ENCODE assay signal across 10 cellular contexts in the genomic region with DNA sequence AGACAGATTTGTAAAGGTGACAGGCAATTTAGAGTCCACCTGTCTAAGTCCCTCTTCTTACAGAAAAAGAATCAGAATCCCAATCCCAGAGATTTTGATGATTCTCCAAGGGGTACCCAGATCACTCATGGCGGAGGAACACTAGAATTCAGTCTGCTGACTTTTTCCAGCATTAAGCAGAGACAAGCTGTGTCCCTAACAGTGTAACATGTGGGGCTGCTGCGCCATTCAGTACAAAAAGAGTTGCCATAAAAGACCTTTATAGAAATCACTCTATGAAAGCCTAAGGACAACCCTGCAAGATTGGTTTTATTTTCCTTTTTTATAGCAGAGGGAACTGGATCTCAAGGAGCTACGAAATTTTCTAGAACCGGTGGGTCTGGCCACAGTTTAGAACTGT. TPM values are rescaled to one million over a fixed set of nuclear protein-coding genes. Genes with fewer than 3 reads are reported as not detected.
A peak's percentile ranks its signal among the peaks of the same experiment; 100 is the strongest.
DNase-seq lines count a peak whose midpoint lies in the region; ATAC-seq and TF ChIP-seq lines count a peak whose summit lies in the region.
"Had no signal": no experiment of that assay in that cellular context is flagged by ENCODE, and none has a peak within 500 bp of the region (broad histone marks: within the 10 kb centered on the region; RNA-seq: fewer than 3 reads in every experiment).

No MANE protein-coding gene starts in this region.

- H3K36me3 ChIP-seq in heart right ventricle, result peaks cover 0 to 8% (median 0%) of the 10 kb centered on the region in 9 donors
- H3K36me3 ChIP-seq in mucosa of descending colon (ENCODE audit: low read depth), result no peaks in the 10 kb centered on the region

- H3K9me3 Mint-ChIP-seq in activated CD8-positive, alpha-beta T cell treated with anti-CD3 and anti-CD28 coated beads, Interleukin-2, amount 10 ng/mL, durations not matched to agents 7 days and 5 days (ENCODE audit: insufficient read depth), result peaks cover 17% of the 10 kb centered on the region

- 40 to 67% methylated on average over 4 of the region's 4 CpGs for WGBS in heart right ventricle, 2 donors

- peaks cover 48% of the 10 kb centered on the region for H3K4me1 Mint-ChIP-seq in activated CD8-positive, alpha-beta T cell treated with anti-CD3 and anti-CD28 coated beads, Interleukin-2, amount 10 ng/mL, durations not matched to agents 7 days and 5 days (ENCODE audit: low read depth)

- H3K4me3 Mint-ChIP-seq in activated CD8-positive, alpha-beta T cell treated with anti-CD3 and anti-CD28 coated beads, Interleukin-2, amount 10 ng/mL, durations not matched to agents 7 days and 5 days, result peak overlapping the region; percentile 97

- H3K4me1 ChIP-seq in heart right ventricle, result peaks cover 0 to 25% (median 3%) of the 10 kb centered on the region in 9 donors
- H3K4me1 ChIP-seq in mucosa of descending colon (ENCODE audit: low read depth), result peaks cover 4% of the 10 kb centered on the region

- no peaks in the 10 kb centered on the region for H3K27me3 Mint-ChIP-seq in activated CD8-positive, alpha-beta T cell treated with anti-CD3 and anti-CD28 coated beads, Interleukin-2, amount 10 ng/mL, durations not matched to agents 7 days and 5 days (ENCODE audit: low read depth)

- peaks cover 0 to 4% (median 0%) of the 10 kb centered on the region in 11 donors for H3K9me3 ChIP-seq in heart right ventricle
- H3K9me3 ChIP-seq in mucosa of descending colon, result no peaks in the 10 kb centered on the region

- H3K4me3 ChIP-seq in heart right ventricle, result peak overlapping the region; percentile 32 to 68 (median 56)
- peak overlapping the region; percentile 9 for H3K4me3 ChIP-seq in mucosa of descending colon

- CTCF ChIA-PET in activated CD8-positive, alpha-beta T cell treated with anti-CD3 and anti-CD28 coated beads, Interleukin-2, amount 10 ng/mL, durations not matched to agents 7 days and 5 days (lab: Charles Lee), result interaction anchor here (0.8 to 4.2 kb wide), 19 partner anchors 11 to 244 kb away, joined by 3 to 78 read pairs (median 5); a partner anchor contains a TSS

- ATAC-seq in heart right ventricle (peak in 4 of 8 donors; percentile 18 to 29 (median 27)), left cardiac atrium (no peak), mucosa of descending colon (peak; percentile 9), GM18520 (IDR thresholded peaks at IDR 0.05; ENCODE audit: unreplicated experiment) (no peak)
- peak; percentile 31 for ATAC-seq in activated CD8-positive, alpha-beta T cell treated with anti-CD3 and anti-CD28 coated beads, Interleukin-2, amount 10 ng/mL, durations not matched to agents 7 days and 5 days

- H3K27ac ChIP-seq in heart right ventricle, result peak overlapping the region; percentile 60 to 95 (median 80)

- no peaks in the 10 kb centered on the region for H3K27me3 ChIP-seq in heart right ventricle

- POLR2A ChIA-PET in activated CD8-positive, alpha-beta T cell treated with anti-CD3 and anti-CD28 coated beads, Interleukin-2, amount 10 ng/mL, durations not matched to agents 7 days and 5 days (lab: Charles Lee), result interaction anchor here (0.6 to 11.9 kb wide), 29 partner anchors 8 to 240 kb away, joined by 3 to 316 read pairs (median 6); a partner anchor contains a TSS

- H3K36me3 Mint-ChIP-seq in activated CD8-positive, alpha-beta T cell treated with anti-CD3 and anti-CD28 coated beads, Interleukin-2, amount 10 ng/mL, durations not matched to agents 7 days and 5 days (ENCODE audit: low read depth), result peaks cover 65% of the 10 kb centered on the region

- peak overlapping the region; percentile 98 for H3K27ac Mint-ChIP-seq in activated CD8-positive, alpha-beta T cell treated with anti-CD3 and anti-CD28 coated beads, Interleukin-2, amount 10 ng/mL, durations not matched to agents 7 days and 5 days

- DNase-seq in heart right ventricle (no peak), left cardiac atrium (no peak), mucosa of descending colon (no peak), NCI-H2081 (lab: John Stamatoyannopoulos, UW) (no peak), T-helper 9 cell (no peak), CD1c-positive myeloid dendritic cell (ENCODE audit: extremely low spot score) (no peak)
- no peak for DNase-seq in activated CD8-positive, alpha-beta T cell treated with anti-CD3 and anti-CD28 coated beads, Interleukin-2, amount 10 ng/mL, durations not matched to agents 7 days and 5 days
- DNase-seq: NCI-H82 had no signal

- intact Hi-C loops in heart right ventricle (cut with DNase I) (loop anchor here in 5 of 10 donors (5.0 to 10.0 kb wide), 8 partner anchors 33 to 240 kb away; a partner anchor contains a TSS), left cardiac atrium (cut with DNase I) (loop anchor here in 1 of 2 donors (10.0 kb wide), 1 partner anchor 60 kb away; a partner anchor contains a TSS), mucosa of descending colon (cut with DNase I, micrococcal nuclease) (no loop called here)

- TF ChIP-seq CTCF in heart right ventricle (IDR thresholded peaks at IDR 0.05), result no peak
- no peak for TF ChIP-seq CTCF in mucosa of descending colon (IDR thresholded peaks at IDR 0.05)

RNA-seq across cellular contexts. Expression of a gene that starts 0.6 kb away (rescaled TPM):
- total RNA-seq in heart right ventricle (10 to 100 TPM in 6 of 10 donors, 1 to 10 TPM in 4; 7.5 to 41.2 (median 19.6) TPM), left cardiac atrium (10 to 100 TPM; 25.0 to 26.0 TPM), mucosa of descending colon (10 to 100 TPM in 1 of 3 donors, 1 to 10 TPM in 2; 6.7 to 11.5 (median 9.8) TPM)
- polyA plus RNA-seq in heart right ventricle, result 10 to 100 TPM; 43.9 to 77.5 TPM
- 100 to 1,000 TPM; 134 TPM for total RNA-seq in activated CD8-positive, alpha-beta T cell treated with anti-CD3 and anti-CD28 coated beads, Interleukin-2, amount 10 ng/mL, durations not matched to agents 7 days and 5 days
- total RNA-seq: HT1080 had no signal

RNA-seq across cellular contexts. Expression of a gene that starts 51.9 kb away (rescaled TPM):
- 10 to 100 TPM; 19.7 to 68.6 (median 31.0) TPM for total RNA-seq in heart right ventricle
- 10 to 100 TPM; 39.0 to 50.8 TPM for polyA plus RNA-seq in heart right ventricle
- total RNA-seq in left cardiac atrium, result 10 to 100 TPM; 30.2 to 40.4 TPM
- 100 to 1,000 TPM; 174 to 186 TPM for total RNA-seq in activated CD8-positive, alpha-beta T cell treated with anti-CD3 and anti-CD28 coated beads, Interleukin-2, amount 10 ng/mL, durations not matched to agents 7 days and 5 days
- 10 to 100 TPM; 10.5 to 22.6 (median 18.1) TPM for total RNA-seq in mucosa of descending colon
- total RNA-seq: HT1080 had no signal

Comparison
In these comparisons a context has a peak if more than half of its experiments do, and no peak if none do; other contexts are left out.
1. ATAC-seq: peak in activated CD8-positive, alpha-beta T cell treated with anti-CD3 and anti-CD28 coated beads, Interleukin-2, amount 10 ng/mL, durations not matched to agents 7 days and 5 days (single experiment) and mucosa of descending colon (single experiment); none in left cardiac atrium (0 of 2) and GM18520 (single experiment).